8 cellular contexts compared by ENCODE assay signal in the genomic region with DNA sequence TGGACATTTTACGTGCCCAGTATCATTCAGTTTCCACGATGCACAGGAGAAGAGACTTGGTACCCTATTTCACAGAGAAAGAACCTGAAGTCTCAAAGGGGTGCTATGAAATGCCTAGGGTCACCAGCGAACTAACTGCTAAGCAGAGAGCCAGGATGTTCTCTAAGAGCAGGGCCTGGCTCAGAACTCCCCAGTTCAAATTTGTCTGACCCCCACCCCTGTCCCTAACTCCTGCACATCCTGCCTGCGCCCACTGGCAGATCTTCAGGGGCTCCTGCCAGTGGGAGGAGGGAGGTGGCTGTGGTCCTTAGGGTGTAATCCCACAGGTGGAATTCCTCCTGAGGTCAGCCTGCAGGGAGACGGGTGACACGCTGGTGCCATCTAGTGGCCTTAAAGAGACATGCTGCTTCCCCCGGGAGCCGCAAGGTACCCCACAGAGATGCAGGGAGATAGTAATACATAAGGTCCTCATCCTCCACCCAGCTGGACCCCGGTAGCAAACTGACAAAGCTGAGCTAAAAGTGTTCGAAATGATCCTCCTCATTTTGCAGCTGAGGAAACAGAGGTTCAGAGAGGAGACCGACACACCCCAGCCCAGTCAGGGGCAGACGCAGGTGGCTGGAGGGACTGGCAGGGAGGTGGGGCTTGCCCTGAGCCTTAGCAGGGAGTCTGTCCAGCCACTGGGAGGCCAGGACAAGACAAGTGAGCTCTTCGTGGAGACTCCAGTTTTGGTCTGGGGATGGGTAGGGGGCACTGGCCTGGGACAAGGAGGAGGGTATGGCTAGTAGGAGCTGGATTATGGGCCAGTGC. TPM values are rescaled to one million over a fixed set of nuclear protein-coding genes. Genes with fewer than 3 reads are reported as not detected.
DNase-seq lines count a peak whose midpoint lies in the region; ATAC-seq and TF ChIP-seq lines count a peak whose summit lies in the region.

No MANE protein-coding gene starts in this region.

- H3K4me2 ChIP-seq in PC-3 (ENCODE audit: low read length) (no peak overlapping the region), neural cell (ENCODE audit: low read length) (no peak overlapping the region)

- intact Hi-C loops in PC-3 (cut with micrococcal nuclease), result loop anchor here (1.0 kb wide), 2 partner anchors 152 to 233 kb away; no protein-coding TSS in a partner anchor
- intact Hi-C loops in activated T-helper 1 cell treated with anti-CD3 and anti-CD28 coated beads, Interleukin-12 subunit alpha, Interleukin-12 subunit beta, Interleukin-2, Interleukin-4 antibody, amounts not matched to agents 30 ng/mL and 10 ng/mL and 1 ng/mL, durations not matched to agents 14 hours and 24 hours and 36 hours (cut with micrococcal nuclease), result loop anchor here (1.0 to 2.0 kb wide), 3 partner anchors 40 to 233 kb away; no protein-coding TSS in a partner anchor
- intact Hi-C loops in testis (cut with DNase I; ENCODE audit: low total_unique reads), result loop anchor here (10.0 kb wide), 2 partner anchors 158 to 228 kb away; no protein-coding TSS in a partner anchor

- H3K36me3 Mint-ChIP-seq in activated T-helper 1 cell treated with anti-CD3 and anti-CD28 coated beads, Interleukin-12 subunit alpha, Interleukin-12 subunit beta, Interleukin-2, Interleukin-4 antibody, amounts not matched to agents 30 ng/mL and 10 ng/mL and 1 ng/mL, durations not matched to agents 14 hours and 24 hours and 36 hours (ENCODE audit: low read depth), result no peaks in the 10 kb centered on the region

- POLR2A ChIA-PET in PC-3 (lab: Charles Lee; ENCODE audit: unreplicated experiment), result interaction anchor here (0.5 to 0.6 kb wide), 2 partner anchors 220 to 342 kb away, joined by 3 read pairs; no protein-coding TSS in a partner anchor

- H3K4me1 Mint-ChIP-seq in activated T-helper 1 cell treated with anti-CD3 and anti-CD28 coated beads, Interleukin-12 subunit alpha, Interleukin-12 subunit beta, Interleukin-2, Interleukin-4 antibody, amounts not matched to agents 30 ng/mL and 10 ng/mL and 1 ng/mL, durations not matched to agents 14 hours and 24 hours and 36 hours (ENCODE audit: low read depth), result peaks cover 6% of the 10 kb centered on the region

- H3K9me2 ChIP-seq in PC-3 (replicated peaks; ENCODE audit: low read length) (no peaks in the 10 kb centered on the region), neural cell (ENCODE audit: insufficient read depth, low read length) (no peaks in the 10 kb centered on the region)

- DNase-seq in CMK (ENCODE audit: low read depth) (peak; percentile 42), HT1080 (ENCODE audit: low read depth) (peak; percentile 70), PC-3 (peak; percentile 70), fibroblast of the conjunctiva (ENCODE audit: low read depth) (peak; percentile 43), testis (peak; percentile 73)
- peak; percentile 29 for DNase-seq in activated T-helper 1 cell treated with anti-CD3 and anti-CD28 coated beads, Interleukin-12 subunit alpha, Interleukin-12 subunit beta, Interleukin-2, Interleukin-4 antibody, amounts not matched to agents 30 ng/mL and 10 ng/mL and 1 ng/mL, durations not matched to agents 14 hours and 24 hours and 36 hours (ENCODE audit: low spot score)

- H3K36me3 ChIP-seq in PC-3 (ENCODE audit: low read depth, low read length) (no peaks in the 10 kb centered on the region; the same call in 1 of the 2 replicates), neural cell (ENCODE audit: insufficient read depth, low read length) (no peaks in the 10 kb centered on the region), testis (ENCODE audit: low read depth, missing control alignments) (no peaks in the 10 kb centered on the region)

- CTCF ChIA-PET in PC-3 (lab: Charles Lee), result interaction anchor here (0.6 to 1.1 kb wide), 3 partner anchors 152 to 232 kb away, joined by 3 to 7 read pairs (median 4); no protein-coding TSS in a partner anchor

- TF ChIP-seq POLR2A in testis (IDR thresholded peaks at IDR 0.05), result no peak

- H3K27ac Mint-ChIP-seq in activated T-helper 1 cell treated with anti-CD3 and anti-CD28 coated beads, Interleukin-12 subunit alpha, Interleukin-12 subunit beta, Interleukin-2, Interleukin-4 antibody, amounts not matched to agents 30 ng/mL and 10 ng/mL and 1 ng/mL, durations not matched to agents 14 hours and 24 hours and 36 hours, result no peak overlapping the region

- peaks cover 4% of the 10 kb centered on the region for H3K27me3 Mint-ChIP-seq in activated T-helper 1 cell treated with anti-CD3 and anti-CD28 coated beads, Interleukin-12 subunit alpha, Interleukin-12 subunit beta, Interleukin-2, Interleukin-4 antibody, amounts not matched to agents 30 ng/mL and 10 ng/mL and 1 ng/mL, durations not matched to agents 14 hours and 24 hours and 36 hours (ENCODE audit: insufficient read depth)

- TF ChIP-seq CTCF in PC-3 (conservative IDR thresholded peaks at IDR 0.05; ENCODE audit: low read depth, low read length) (peak; percentile 84), neural cell (IDR thresholded peaks at IDR 0.05; ENCODE audit: poor library complexity, severe bottlenecking) (peak; percentile 96), testis (IDR thresholded peaks at IDR 0.05) (peak; percentile 68 to 91 (median 82))

- no TSS peak for BruUV-seq in PC-3 (replicated peaks; lab: Mats Ljungman, UMichigan)

- WGBS in testis, 2 donors, result 32 to 59% methylated on average over 6 to 13 of the region's 13 CpGs

- no peaks in the 10 kb centered on the region for H3K9me3 ChIP-seq in PC-3 (ENCODE audit: low read length)
- no peaks in the 10 kb centered on the region for H3K9me3 ChIP-seq in neural cell (ENCODE audit: low read length)
- H3K9me3 ChIP-seq in testis, result no peaks in the 10 kb centered on the region

- ATAC-seq in PC-3 (peak; percentile 85), GM19035 (IDR thresholded peaks at IDR 0.05; ENCODE audit: unreplicated experiment) (no peak)

- no peaks in the 10 kb centered on the region for H3K9me3 Mint-ChIP-seq in activated T-helper 1 cell treated with anti-CD3 and anti-CD28 coated beads, Interleukin-12 subunit alpha, Interleukin-12 subunit beta, Interleukin-2, Interleukin-4 antibody, amounts not matched to agents 30 ng/mL and 10 ng/mL and 1 ng/mL, durations not matched to agents 14 hours and 24 hours and 36 hours

- TF ChIP-seq EP300 in neural cell (conservative IDR thresholded peaks at IDR 0.05; ENCODE audit: poor library complexity, severe bottlenecking), result no peak

- H3K4me3 Mint-ChIP-seq in activated T-helper 1 cell treated with anti-CD3 and anti-CD28 coated beads, Interleukin-12 subunit alpha, Interleukin-12 subunit beta, Interleukin-2, Interleukin-4 antibody, amounts not matched to agents 30 ng/mL and 10 ng/mL and 1 ng/mL, durations not matched to agents 14 hours and 24 hours and 36 hours, result no peak overlapping the region

- H3F3A ChIP-seq in PC-3 (ENCODE audit: low read length, unreplicated experiment) (no peaks in the 10 kb centered on the region), neural cell (ENCODE audit: insufficient read depth, low read length, poor library complexity, severe bottlenecking) (no peaks in the 10 kb centered on the region)

- no peak overlapping the region for H3K9ac ChIP-seq in PC-3 (ENCODE audit: low read length)
- H3K9ac ChIP-seq in neural cell (ENCODE audit: low read length), result no peak overlapping the region

- no peak overlapping the region for H3K4me3 ChIP-seq in PC-3 (ENCODE audit: low read length)
- H3K4me3 ChIP-seq in neural cell (ENCODE audit: low read length), result no peak overlapping the region
- no peak overlapping the region for H3K4me3 ChIP-seq in testis

- H3K27me3 ChIP-seq in PC-3 (ENCODE audit: low read length), result no peaks in the 10 kb centered on the region
- no peaks in the 10 kb centered on the region for H3K27me3 ChIP-seq in neural cell (ENCODE audit: insufficient read depth, low read depth, low read length)
- H3K27me3 ChIP-seq in testis, result no peaks in the 10 kb centered on the region

- H3K79me2 ChIP-seq in PC-3 (ENCODE audit: low read length), result no peaks in the 10 kb centered on the region
- no peaks in the 10 kb centered on the region for H3K79me2 ChIP-seq in neural cell (replicated peaks; ENCODE audit: insufficient read depth, low read length)

- H4K20me1 ChIP-seq in PC-3 (ENCODE audit: low read length) (no peaks in the 10 kb centered on the region), neural cell (ENCODE audit: insufficient read depth) (no peaks in the 10 kb centered on the region)

- H3K27ac ChIP-seq in PC-3 (ENCODE audit: low read length), result no peak overlapping the region
- H3K27ac ChIP-seq in neural cell (ENCODE audit: low read length), result no peak overlapping the region
- no peak overlapping the region for H3K27ac ChIP-seq in testis

- H3K4me1 ChIP-seq in PC-3 (ENCODE audit: insufficient read depth, low read length) (peaks cover 18% of the 10 kb centered on the region), testis (peaks cover 5% of the 10 kb centered on the region)

- H2AFZ ChIP-seq in PC-3 (ENCODE audit: low read length), result no peak overlapping the region
- H2AFZ ChIP-seq in neural cell (ENCODE audit: low read depth, low read length), result no peak overlapping the region

- TF ChIP-seq RAD21 in neural cell (conservative IDR thresholded peaks at IDR 0.05), result peak; percentile 98

TF ChIP-seq in neural cell, 6 proteins besides CTCF, POLR2A, EP300 and RAD21 (continues in another document):
- TF ChIP-seq SMC3 (conservative IDR thresholded peaks at IDR 0.05; ENCODE audit: poor library complexity), result peak; percentile 98

RNA-seq across cellular contexts. Expression of gene MB, which starts 34.1 kb away (rescaled TPM):
- not detected in 2 replicates for total RNA-seq in HT1080 (2014; rRNA removed; shearing (Covaris generic))
- not detected in 2 replicates for polyA plus RNA-seq in HT1080 (2015; cell fraction: cytosol; rRNA removed)
- polyA plus RNA-seq in HT1080 (2015; cell fraction: nucleus; rRNA removed), result not detected in 2 replicates
- 14.6 and 21.6 TPM in 2 replicates for total RNA-seq in PC-3 (2014; rRNA removed)
- total RNA-seq in activated T-helper 1 cell treated with anti-CD3 and anti-CD28 coated beads, Interleukin-12 subunit alpha, Interleukin-12 subunit beta, Interleukin-2, Interleukin-4 antibody, amounts not matched to agents 30 ng/mL and 10 ng/mL and 1 ng/mL, durations not matched to agents 14 hours and 24 hours and 36 hours, result 5.3 and 5.7 TPM in 2 replicates
- polyA plus RNA-seq in neural cell, result 0.51 TPM in 1 of 2 replicates, not detected in the other
- polyA minus RNA-seq in neural cell, result not detected in 2 replicates
- total RNA-seq in testis, result 1 to 10 TPM in 1 of 2 donors, under 1 TPM in 1; 0.93 to 2.2 TPM
- polyA plus RNA-seq in testis (ENCODE audit: insufficient read depth, low read depth, low replicate concordance), result 62.6 TPM

RNA-seq across cellular contexts. Expression of gene RASD2, which starts 42.4 kb away (rescaled TPM):
- total RNA-seq in HT1080 (2014; rRNA removed; shearing (Covaris generic)), result not detected in 2 replicates
- polyA plus RNA-seq in HT1080 (2015; cell fraction: cytosol; rRNA removed), result 0.03 and 0.12 TPM in 2 replicates
- polyA plus RNA-seq in HT1080 (2015; cell fraction: nucleus; rRNA removed), result 0.07 TPM in 1 of 2 replicates, not detected in the other
- total RNA-seq in PC-3 (2014; rRNA removed) (0.07 and 0.46 TPM in 2 replicates), testis (1 to 10 TPM; 1.2 to 1.7 TPM)
- total RNA-seq in activated T-helper 1 cell treated with anti-CD3 and anti-CD28 coated beads, Interleukin-12 subunit alpha, Interleukin-12 subunit beta, Interleukin-2, Interleukin-4 antibody, amounts not matched to agents 30 ng/mL and 10 ng/mL and 1 ng/mL, durations not matched to agents 14 hours and 24 hours and 36 hours, result not detected in 2 replicates
- polyA plus RNA-seq in neural cell (0.14 and 0.40 TPM in 2 replicates), testis (ENCODE audit: insufficient read depth, low read depth, low replicate concordance) (1.7 TPM)
- 0.23 and 0.24 TPM in 2 replicates for polyA minus RNA-seq in neural cell
